35 cellular contexts compared by ENCODE assay signal in genomic region chr5:7324919-7325318, GRCh38.
DNase-seq lines count a peak whose midpoint lies in the region; ATAC-seq, FAIRE-seq and TF ChIP-seq lines count a peak whose summit lies in the region.
"Had no signal": no experiment of that assay in that cellular context is flagged by ENCODE, and none has a peak within 500 bp of the region (broad histone marks: within the 10 kb centered on the region; RNA-seq: fewer than 3 reads in every experiment).

No MANE protein-coding gene starts in this region.

- CTCF ChIA-PET in HepG2 (lab: Yijun Ruan, JAX; ENCODE audit: low intra/inter-chr PET ratio, low total read pairs) (no interaction called here), HEK293 (lab: Yijun Ruan, JAX) (no interaction called here), K562 (lab: Yijun Ruan, JAX; ENCODE audit: low intra/inter-chr PET ratio) (no interaction called here)

- H3K27me3 ChIP-seq in HepG2 (ENCODE audit: control insufficient read depth in 1 of 2, insufficient read depth in 2 of 2, low read length in 2 of 2) (no peaks in the 10 kb centered on the region), right lobe of liver (no peaks in the 10 kb centered on the region), K562 (ENCODE audit: control insufficient read depth in 2 of 2, insufficient read depth in 2 of 2, low read length in 2 of 2) (no peaks in the 10 kb centered on the region), mesendoderm (ENCODE audit: insufficient read depth, low read length, poor library complexity) (no peaks in the 10 kb centered on the region)
- H3K27me3 ChIP-seq: BE2C; BLaER1; BLaER1 treated with 17β-estradiol and CSF1 and Interleukin-3, amounts not matched to agents 10 nM and 100 nM had no signal

- H2AK5ac ChIP-seq in mesendoderm (ENCODE audit: low read length): no peak overlapping the region

- H2BK120ac ChIP-seq in mesendoderm (ENCODE audit: low read depth, low read length): no peak overlapping the region

- in situ Hi-C loops in HepG2 (cut with HindIII; ENCODE audit: extremely low pct_ligation_motif_present, low pct_unique_long_range_greater_than_20kb) (no loop called here), K562 (cut with MboI) (no loop called here)

- no peak overlapping the region for H3K4ac ChIP-seq in mesendoderm (ENCODE audit: low read depth, low read length)

- H3K79me1 ChIP-seq in mesendoderm (ENCODE audit: low read length): no peaks in the 10 kb centered on the region

- H3K4me3 ChIP-seq in HepG2 (replicated peaks in 1 of 3; ENCODE audit: insufficient read depth in 1 of 3, low read depth in 2 of 3, low read length in 3 of 3): no peak overlapping the region
- no peak overlapping the region for H3K4me3 ChIP-seq in right lobe of liver
- H3K4me3 ChIP-seq in HEK293 (ENCODE audit: low read depth, low read length): no peak overlapping the region
- no peak overlapping the region for H3K4me3 ChIP-seq in K562
- no peak overlapping the region for H3K4me3 ChIP-seq in kidney (ENCODE audit: low read length in 2 of 2)
- no peak overlapping the region for H3K4me3 ChIP-seq in mesendoderm (ENCODE audit: low read length)
- H3K4me3 ChIP-seq: A549; BLaER1; BLaER1 treated with 17β-estradiol and CSF1 and Interleukin-3, amounts not matched to agents 10 nM and 100 nM had no signal

- no peaks in the 10 kb centered on the region for H3K4me1 ChIP-seq in HepG2 (ENCODE audit: insufficient read depth, low read length)
- H3K4me1 ChIP-seq in right lobe of liver: no peaks in the 10 kb centered on the region
- H3K4me1 ChIP-seq in HEK293 (ENCODE audit: control insufficient read depth, insufficient read depth, low read length): no peaks in the 10 kb centered on the region
- H3K4me1 ChIP-seq in K562 (replicated peaks in 1 of 2; ENCODE audit: control insufficient read depth in 2 of 2, insufficient read depth in 2 of 2, low read length in 2 of 2): no peaks in the 10 kb centered on the region; a peak in 1 of 5 replicates
- no peaks in the 10 kb centered on the region for H3K4me1 ChIP-seq in kidney (ENCODE audit: control insufficient read depth in 1 of 2, insufficient read depth in 1 of 2, low read depth in 1 of 2, low read length in 2 of 2)
- H3K4me1 ChIP-seq in mesendoderm (ENCODE audit: control insufficient read depth, low read depth, low read length): peaks cover 2% of the 10 kb centered on the region
- H3K4me1 ChIP-seq: A549; BE2C; BLaER1; BLaER1 treated with 17β-estradiol and CSF1 and Interleukin-3, amounts not matched to agents 10 nM and 100 nM; Caco-2 had no signal

- no peaks in the 10 kb centered on the region for H3K9me1 ChIP-seq in K562 (ENCODE audit: control insufficient read depth, insufficient read depth, low read length)

- H3K56ac ChIP-seq in mesendoderm (ENCODE audit: low read length): no peak overlapping the region

- TF ChIP-seq EP300 in HepG2 (IDR thresholded peaks at IDR 0.05; ENCODE audit: low read depth in 2 of 2, low read length in 2 of 2): no peak
- no peak for TF ChIP-seq EP300 in HepG2 (CRISPR knock-in tag; IDR thresholded peaks at IDR 0.05; ENCODE audit: borderline replicate concordance)
- no peak for TF ChIP-seq EP300 in K562 (IDR thresholded peaks at IDR 0.05; ENCODE audit: low read length)

- FAIRE-seq in HepG2 (lab: Jason Lieb, UNC) (no peak), K562 (lab: Jason Lieb, UNC) (no peak), kidney (lab: Jason Lieb, UNC) (peak; percentile 6)
- FAIRE-seq: A204.1, A549, D721Med had no signal

- POLR2A ChIA-PET in HepG2 (lab: Yijun Ruan, JAX): no interaction called here
- POLR2A ChIA-PET in HEK293 (lab: Yijun Ruan, JAX): no interaction called here
- POLR2A ChIA-PET in K562 (lab: Yijun Ruan, JAX): no interaction called here

- no peak overlapping the region for H2BK5ac ChIP-seq in mesendoderm (ENCODE audit: low read length)

- no peak for TF ChIP-seq RAD21 in HepG2 (CRISPR knock-in tag; IDR thresholded peaks at IDR 0.05)
- no peak for TF ChIP-seq RAD21 in K562 (CRISPR knock-in tag; conservative IDR thresholded peaks at IDR 0.05 in 1 of 2, IDR thresholded peaks at IDR 0.05 in 1 of 2)

- no TSS peak for BruUV-seq in HepG2 (replicated peaks; lab: Mats Ljungman, UMichigan)
- no TSS peak for BruUV-seq in K562 (replicated peaks; lab: Mats Ljungman, UMichigan)

- WGBS in HepG2 (ENCODE audit: low lambda C conversion rate): under 1% methylated on average over 4 of the region's 4 CpGs
- 55% methylated on average over 4 of the region's 4 CpGs for WGBS in right lobe of liver (ENCODE audit: insufficient coverage, low coverage, low lambda C conversion rate, missing lambda C conversion rate)
- 1% methylated on average over 4 of the region's 4 CpGs for WGBS in K562 (ENCODE audit: insufficient coverage, low coverage, missing lambda C conversion rate)
- no CpG with 5 or more reads among the region's 4 CpGs for WGBS in mesendoderm (ENCODE audit: extremely low coverage, insufficient coverage, low lambda C conversion rate)

- H3K79me2 ChIP-seq in HepG2 (ENCODE audit: insufficient read depth, low read length) (no peaks in the 10 kb centered on the region), K562 (ENCODE audit: control insufficient read depth, insufficient read depth, low read length) (no peaks in the 10 kb centered on the region), mesendoderm (ENCODE audit: control insufficient read depth, insufficient read depth, low read length) (no peaks in the 10 kb centered on the region)

- H2AFZ ChIP-seq in HepG2 (ENCODE audit: low read length) (no peak overlapping the region), K562 (ENCODE audit: low read depth, low read length) (no peak overlapping the region)

- H2BK15ac ChIP-seq in mesendoderm (replicated peaks; ENCODE audit: low read depth): no peak overlapping the region

- no peak for ATAC-seq in HepG2
- ATAC-seq in right lobe of liver: no peak
- ATAC-seq in K562: no peak
- ATAC-seq: A549; CD8-positive, alpha-beta T cell had no signal

- intact Hi-C loops in HepG2 (cut with micrococcal nuclease; ENCODE audit: unreplicated experiment) (no loop called here), right lobe of liver (cut with DNase I) (no loop called here), K562 (cut with micrococcal nuclease) (no loop called here), kidney (cut with DNase I) (no loop called here)

- H3K36me3 ChIP-seq in HepG2 (replicated peaks in 1 of 2; ENCODE audit: control insufficient read depth in 1 of 2, insufficient read depth in 2 of 2, low read length in 2 of 2) (no peaks in the 10 kb centered on the region), right lobe of liver (no peaks in the 10 kb centered on the region), HEK293 (ENCODE audit: control insufficient read depth in 2 of 2, insufficient read depth in 1 of 2, low read length in 2 of 2) (no peaks in the 10 kb centered on the region), K562 (ENCODE audit: control insufficient read depth, insufficient read depth, low read length) (no peaks in the 10 kb centered on the region; the same call in 2 of the 3 replicates), kidney (ENCODE audit: control insufficient read depth in 1 of 2, insufficient read depth in 2 of 2, low read length in 2 of 2) (no peaks in the 10 kb centered on the region), mesendoderm (ENCODE audit: control insufficient read depth, insufficient read depth, low read length) (no peaks in the 10 kb centered on the region)
- H3K36me3 ChIP-seq: BE2C; BLaER1; BLaER1 treated with 17β-estradiol and CSF1 and Interleukin-3, amounts not matched to agents 10 nM and 100 nM had no signal

- H3K9me3 ChIP-seq in HepG2 (ENCODE audit: low read length) (no peaks in the 10 kb centered on the region), right lobe of liver (no peaks in the 10 kb centered on the region), HEK293 (ENCODE audit: control insufficient read depth, insufficient read depth, low read depth, low read length) (no peaks in the 10 kb centered on the region), K562 (replicated peaks; ENCODE audit: control insufficient read depth, insufficient read depth, low read depth, low read length) (no peaks in the 10 kb centered on the region), kidney (ENCODE audit: control insufficient read depth in 1 of 2, low read length in 2 of 2) (no peaks in the 10 kb centered on the region)
- H3K9me3 ChIP-seq: A549; BE2C; BLaER1; BLaER1 treated with 17β-estradiol and CSF1 and Interleukin-3, amounts not matched to agents 10 nM and 100 nM; Caco-2 had no signal

- TF ChIP-seq POLR2A in HepG2 (IDR thresholded peaks at IDR 0.05; ENCODE audit: insufficient read depth in 1 of 2, low read depth in 2 of 2, low read length in 2 of 2) (no peak), right lobe of liver (IDR thresholded peaks at IDR 0.05) (no peak), K562 (conservative IDR thresholded peaks at IDR 0.05) (no peak)

- H3K18ac ChIP-seq in mesendoderm (ENCODE audit: low read length): no peak overlapping the region

- no peak overlapping the region for H4K8ac ChIP-seq in mesendoderm (ENCODE audit: low read depth, low read length)

- no peak overlapping the region for H3K9ac ChIP-seq in HepG2 (ENCODE audit: insufficient read depth, low read depth, low read length)
- H3K9ac ChIP-seq in K562 (ENCODE audit: insufficient read depth in 1 of 2, low read depth in 2 of 2, low read length in 2 of 2): no peak overlapping the region
- no peak overlapping the region for H3K9ac ChIP-seq in kidney (ENCODE audit: low read length in 2 of 2)
- no peak overlapping the region for H3K9ac ChIP-seq in mesendoderm (ENCODE audit: low read length)
- H3K9ac ChIP-seq: BLaER1; BLaER1 treated with 17β-estradiol and CSF1 and Interleukin-3, amounts not matched to agents 10 nM and 100 nM had no signal

- no peak for DNase-seq in HepG2 (ENCODE audit: low spot score)
- DNase-seq in right lobe of liver: no peak
- DNase-seq in K562 (ENCODE audit: extremely low read depth in 1 of 4, low spot score in 3 of 4): no peak
- no peak for DNase-seq in kidney
- no peak for DNase-seq in middle frontal gyrus (ENCODE audit: extremely low spot score, low spot score)
- no peak for DNase-seq in cortex of kidney (lab: John Stamatoyannopoulos, UW)
- DNase-seq in mesendoderm: no peak
- DNase-seq: 8988T; ACHN; AML-193; BE2C; C1 segment of cervical spinal cord; Caco-2; Calu3; CD4-positive, alpha-beta memory T cell; CD4-positive, alpha-beta T cell; CD4-positive, CD25-positive, alpha-beta regulatory T cell; CD8-positive, alpha-beta memory T cell; CD8-positive, alpha-beta T cell; COR-L47; DMS 273 treated with DMSO at 0.1 percent for 48 hours; DMS153; DMS53; DMS79; DMS79 treated with DMSO at 0.1 percent for 48 hours; DND-41; EL had no signal

- H3K4me2 ChIP-seq in HepG2 (ENCODE audit: low read depth, low read length): no peak overlapping the region
- no peak overlapping the region for H3K4me2 ChIP-seq in K562 (ENCODE audit: insufficient read depth, low read length)
- no peak overlapping the region for H3K4me2 ChIP-seq in mesendoderm (ENCODE audit: low read length)
- H3K4me2 ChIP-seq: A549; BLaER1; BLaER1 treated with 17β-estradiol and CSF1 and Interleukin-3, amounts not matched to agents 10 nM and 100 nM had no signal

- H3K27ac ChIP-seq in HepG2 (ENCODE audit: extremely low read length, insufficient read depth, low read length) (no peak overlapping the region), right lobe of liver (no peak overlapping the region), HEK293 (ENCODE audit: extremely low read depth, low read depth, low read length) (no peak overlapping the region), K562 (ENCODE audit: extremely low read depth, low read depth, low read length) (no peak overlapping the region), kidney (ENCODE audit: low read depth in 2 of 2, low read length in 2 of 2) (no peak overlapping the region), mesendoderm (ENCODE audit: low read depth, low read length) (no peak overlapping the region)
- H3K27ac ChIP-seq: 22Rv1; A549; BLaER1; BLaER1 treated with 17β-estradiol and CSF1 and Interleukin-3, amounts not matched to agents 10 nM and 100 nM; C4-2B had no signal

- TF ChIP-seq CTCF in HepG2 (CRISPR knock-in tag; IDR thresholded peaks at IDR 0.05) (no peak), right lobe of liver (IDR thresholded peaks at IDR 0.05) (no peak), HEK293 (tag by site-specific recombination; IDR thresholded peaks at IDR 0.05) (no peak), K562 (IDR thresholded peaks at IDR 0.05 in 2 of 3, conservative IDR thresholded peaks at IDR 0.05 in 1 of 3; ENCODE audit: insufficient read depth in 2 of 3, low read depth in 1 of 3, low read length in 3 of 3) (no peak), kidney (IDR thresholded peaks at IDR 0.05; ENCODE audit: borderline replicate concordance, extremely low read depth, insufficient read depth) (no peak)

- no peak overlapping the region for H3K23ac ChIP-seq in mesendoderm (ENCODE audit: low read length)

- H4K5ac ChIP-seq in mesendoderm (ENCODE audit: low read length): no peak overlapping the region

- H4K20me1 ChIP-seq in HepG2 (ENCODE audit: insufficient read depth, low read length): no peaks in the 10 kb centered on the region
- H4K20me1 ChIP-seq in K562 (replicated peaks; ENCODE audit: control insufficient read depth, insufficient read depth, low read length): no peaks in the 10 kb centered on the region
- H4K20me1 ChIP-seq: BLaER1; BLaER1 treated with 17β-estradiol and CSF1 and Interleukin-3, amounts not matched to agents 10 nM and 100 nM had no signal
